In the genomic region with DNA sequence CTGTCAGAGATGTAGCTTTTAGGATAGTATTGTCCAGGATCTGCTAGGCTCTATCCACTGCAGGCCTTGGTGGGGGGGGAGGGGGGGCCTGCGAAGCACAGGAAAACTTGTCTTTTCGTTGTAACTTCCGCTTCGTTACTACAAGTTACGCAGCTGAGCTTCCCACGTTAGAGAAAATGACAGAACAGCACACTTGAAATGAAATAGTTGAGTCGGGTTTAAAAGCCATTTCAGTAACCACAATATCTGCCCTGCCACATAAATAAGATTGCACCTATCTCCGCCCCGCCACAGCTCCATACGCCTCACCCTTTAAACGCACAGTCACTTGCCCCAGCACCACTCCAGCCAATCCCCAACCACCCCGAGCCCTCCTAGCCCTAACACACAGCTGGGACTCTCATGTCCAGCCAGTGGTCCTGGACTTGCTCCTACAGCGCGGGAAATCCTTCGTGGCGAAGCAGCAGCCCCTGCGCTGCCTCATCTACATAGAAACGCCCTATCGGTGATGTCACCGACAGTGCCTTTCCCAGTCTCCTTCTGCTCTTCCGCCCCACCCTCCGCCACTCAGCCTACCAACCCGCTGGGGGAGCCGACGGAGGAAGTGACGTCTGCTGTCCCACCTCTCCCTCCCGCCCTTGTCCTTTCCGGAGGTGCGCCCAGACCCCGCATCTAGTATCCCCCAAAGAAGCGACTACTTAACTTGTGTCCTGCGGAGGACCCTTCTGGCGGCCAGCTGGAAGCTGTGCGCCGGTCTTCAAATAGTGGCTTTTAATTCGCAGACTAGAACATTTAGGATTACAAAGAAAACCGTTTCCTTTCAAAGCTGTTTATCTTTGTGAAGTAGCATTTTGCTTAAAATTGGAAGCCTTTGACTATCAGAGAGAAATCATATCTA, we compare ENCODE assay signal across 8 cellular contexts. TPM values are rescaled to one million over a fixed set of nuclear protein-coding genes. Genes with fewer than 3 reads are reported as not detected.
DNase-seq lines count a peak whose midpoint lies in the region; ATAC-seq and TF ChIP-seq lines count a peak whose summit lies in the region.
"Not testable (repeated sequence)": the region's sequence is repeated elsewhere in the genome, so short reads cannot be mapped to it uniquely, and the experiment has no call there.

No MANE protein-coding gene starts in this region.

- in situ Hi-C loops in SK-MEL-5 (cut with HindIII; ENCODE audit: low pct_unique_long_range_greater_than_20kb, low sequenced_read_pairs) = not testable (repeated sequence)

- not testable (repeated sequence) for H3K9me3 ChIP-seq in HUES64 (ENCODE audit: insufficient read depth, low read depth, low read length); naive thymus-derived CD4-positive, alpha-beta T cell (ENCODE audit: control insufficient read depth in 2 of 3, low read length in 3 of 3)

- POLR2A ChIA-PET in naive thymus-derived CD4-positive, alpha-beta T cell (lab: Charles Lee) = interaction anchor here (0.6 to 0.8 kb wide), 4 partner anchors 13 to 1841 kb away, joined by 3 to 5 read pairs (median 3); no protein-coding TSS in a partner anchor

- H3K27me3 ChIP-seq in HUES64 (ENCODE audit: insufficient read depth, low read length); naive thymus-derived CD4-positive, alpha-beta T cell (ENCODE audit: control insufficient read depth in 2 of 2, insufficient read depth in 2 of 2, low read length in 2 of 2): not testable (repeated sequence)

- peak overlapping the region; percentile 98 to 100 (median 100) for H3K27ac Mint-ChIP-seq in naive thymus-derived CD4-positive, alpha-beta T cell

- H3K4me1 Mint-ChIP-seq in naive thymus-derived CD4-positive, alpha-beta T cell = peaks cover 6 to 33% (median 28%) of the 10 kb centered on the region in 7 donors

- intact Hi-C loops in naive thymus-derived CD4-positive, alpha-beta T cell (cut with micrococcal nuclease) = not testable (repeated sequence)

- H3K9me3 Mint-ChIP-seq in naive thymus-derived CD4-positive, alpha-beta T cell = not testable (repeated sequence)

- WGBS in HUES64 = 4% methylated on average over 24 of the region's 37 CpGs

- peak overlapping the region; percentile 42 for H3K4me3 ChIP-seq in HUES64 (ENCODE audit: low read length)
- peak overlapping the region; percentile 64 for H3K4me3 ChIP-seq in fibroblast of villous mesenchyme (ENCODE audit: low read depth, low read length)
- peak overlapping the region; percentile 58 for H3K4me3 ChIP-seq in naive thymus-derived CD4-positive, alpha-beta T cell (ENCODE audit: low read length)

- H3K4me1 ChIP-seq in HUES64 (ENCODE audit: insufficient read depth, low read length) = not testable (repeated sequence)
- H3K4me1 ChIP-seq in naive thymus-derived CD4-positive, alpha-beta T cell (ENCODE audit: control insufficient read depth in 2 of 2, insufficient read depth in 2 of 2, low read length in 2 of 2) = peaks cover 5 to 15% of the 10 kb centered on the region in 2 donors

- DNase-seq in DMS79 (lab: John Stamatoyannopoulos, UW) (peak; percentile 85), SK-MEL-5 (ENCODE audit: low read depth, low spot score) (peak; percentile 98), fibroblast of villous mesenchyme (ENCODE audit: low read depth) (peak; percentile 94)
- peak; percentile 48 to 58 (median 56) for DNase-seq in activated naive CD4-positive, alpha-beta T cell (lab: John Stamatoyannopoulos, UW)
- peak; percentile 67 to 93 (median 84) for DNase-seq in naive thymus-derived CD4-positive, alpha-beta T cell
- DNase-seq in stimulated activated CD8-positive, alpha-beta memory T cell treated with anti-CD3 and anti-CD28 coated beads, Interleukin-7, amount 100 ng/mL, for 48 hours (ENCODE audit: extremely low read depth in 1 of 2, low read depth in 1 of 2) = peak; percentile 46 to 50

- H3K36me3 Mint-ChIP-seq in naive thymus-derived CD4-positive, alpha-beta T cell = not testable (repeated sequence)

- peak overlapping the region; percentile 83 to 100 (median 96) for H3K4me3 Mint-ChIP-seq in naive thymus-derived CD4-positive, alpha-beta T cell

- ATAC-seq in GM21717 (IDR thresholded peaks at IDR 0.05; ENCODE audit: unreplicated experiment) = peak; percentile 80
- ATAC-seq in naive thymus-derived CD4-positive, alpha-beta T cell = peak; percentile 91

- H3K36me3 ChIP-seq in HUES64 (ENCODE audit: insufficient read depth, low read length); naive thymus-derived CD4-positive, alpha-beta T cell (ENCODE audit: control insufficient read depth in 2 of 3, insufficient read depth in 3 of 3, low read length in 3 of 3): not testable (repeated sequence)

- H3K27ac ChIP-seq in HUES64 (ENCODE audit: low read depth, low read length) = peak overlapping the region; percentile 87
- peak overlapping the region; percentile 94 for H3K27ac ChIP-seq in naive thymus-derived CD4-positive, alpha-beta T cell (ENCODE audit: low read depth, low read length)

- H3K9ac ChIP-seq in HUES64 (ENCODE audit: low read depth, low read length) = peak overlapping the region; percentile 87

- CTCF ChIA-PET in naive thymus-derived CD4-positive, alpha-beta T cell (lab: Charles Lee) = not testable (repeated sequence)

- H3K27me3 Mint-ChIP-seq in naive thymus-derived CD4-positive, alpha-beta T cell = not testable (repeated sequence)

- TF ChIP-seq CTCF in fibroblast of villous mesenchyme (IDR thresholded peaks at IDR 0.05; ENCODE audit: insufficient read depth, low read depth, low read length) = not testable (repeated sequence)

RNA-seq across cellular contexts. Expression of gene PPIAL4F, which starts 46.2 kb away (rescaled TPM):
- not detected for polyA plus RNA-seq in HUES64 (2013, experiment 1 of 2)
- polyA plus RNA-seq in HUES64 (2013, experiment 2 of 2) = not detected
- total RNA-seq in SK-MEL-5 (2014; rRNA removed; shearing (Covaris generic)) = not detected in 2 replicates
- polyA plus RNA-seq in SK-MEL-5 (2015; cell fraction: cytosol; rRNA removed) = not detected in 2 replicates
- not detected in 2 replicates for polyA plus RNA-seq in SK-MEL-5 (2015; cell fraction: nucleus; rRNA removed)
- total RNA-seq in fibroblast of villous mesenchyme = not detected in 2 replicates
- total RNA-seq in naive thymus-derived CD4-positive, alpha-beta T cell = 1 to 10 TPM in 1 of 5 experiments, not detected in 4; 1.0 TPM
- not detected for polyA plus RNA-seq in naive thymus-derived CD4-positive, alpha-beta T cell

Comparison
In these comparisons a context has a peak if more than half of its experiments do, and no peak if none do; other contexts are left out.
1. Peak in every context shown above with its lines: DNase-seq, ATAC-seq, H3K4me3 ChIP-seq and H3K27ac ChIP-seq.
2. DNase-seq: peak in every context shown above with its lines; median percentile 98 in SK-MEL-5; 94 in fibroblast of villous mesenchyme; 85 in DMS79; 84 in naive thymus-derived CD4-positive, alpha-beta T cell; 56 in activated naive CD4-positive, alpha-beta T cell; 48 in stimulated activated CD8-positive, alpha-beta memory T cell treated with anti-CD3 and anti-CD28 coated beads, Interleukin-7, amount 100 ng/mL, for 48 hours.